Comparison of ENCODE assay signal across 9 cellular contexts in the genomic region with DNA sequence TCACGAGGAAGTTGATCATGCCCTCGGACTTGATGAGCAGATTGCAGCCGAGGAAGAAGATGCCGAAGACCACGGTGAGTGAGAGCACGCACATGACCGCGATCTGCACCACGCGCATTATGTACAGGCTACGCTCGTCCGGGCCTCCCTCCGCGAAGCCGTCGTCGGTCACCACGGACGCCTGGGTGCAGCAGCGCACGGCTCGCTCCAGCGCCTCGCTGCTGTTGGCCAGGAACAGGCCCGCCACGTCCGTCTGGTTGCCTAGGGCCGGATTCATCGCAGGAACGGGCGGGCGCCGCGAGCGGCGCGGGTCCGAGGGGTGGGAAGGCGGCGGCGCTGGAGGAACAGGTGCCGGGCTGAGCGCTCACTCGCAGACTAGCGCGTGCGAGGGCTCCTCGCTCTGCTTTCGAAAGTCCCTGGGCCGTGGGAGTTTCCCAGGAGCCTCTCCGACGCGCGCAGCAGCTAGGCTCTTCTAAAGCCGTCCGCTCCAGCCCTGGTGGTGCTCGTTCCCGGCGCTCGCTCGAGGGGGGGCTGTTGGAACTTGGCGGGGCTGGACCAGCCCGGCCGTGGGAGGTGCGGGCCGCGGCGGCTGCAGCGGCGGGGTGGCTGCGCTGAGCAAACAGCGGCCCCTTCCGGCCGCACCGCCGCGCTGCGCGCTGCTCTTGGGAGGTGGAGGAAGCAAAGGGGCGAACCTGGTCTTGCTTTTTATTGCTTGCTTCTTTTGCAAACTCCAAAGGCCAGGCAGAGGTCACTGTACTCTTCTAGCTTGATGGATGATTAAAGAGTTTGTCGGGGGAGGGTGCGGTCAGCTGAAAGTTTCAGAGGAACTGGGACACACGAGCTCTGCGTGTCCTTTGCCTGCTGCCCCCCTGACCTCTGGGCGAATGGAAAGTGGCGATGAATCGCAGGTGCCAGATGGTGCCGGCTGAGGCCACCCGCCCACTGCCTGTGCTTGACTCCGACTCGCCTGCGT. TPM values are rescaled to one million over a fixed set of nuclear protein-coding genes. Genes with fewer than 3 reads are reported as not detected.
DNase-seq lines count a peak whose midpoint lies in the region; ATAC-seq lines count a peak whose summit lies in the region.
"Had no signal": no experiment of that assay in that cellular context is flagged by ENCODE, and none has a peak within 500 bp of the region (broad histone marks: within the 10 kb centered on the region; RNA-seq: fewer than 3 reads in every experiment).

A gene (minus strand): TSS at position 474 of the 973 bp plus-strand sequence. CDS start 197 bp downstream, at position 277.

- no peak within 1 kb of the TSS for H3K27ac Mint-ChIP-seq in stimulated activated effector memory CD8-positive, alpha-beta T cell treated with anti-CD3 and anti-CD28 coated beads, Interleukin-12 subunit alpha, Interleukin-12 subunit beta, amount 100 ng/mL, for 72 hours

- H3K9me3 Mint-ChIP-seq in stimulated activated effector memory CD8-positive, alpha-beta T cell treated with anti-CD3 and anti-CD28 coated beads, Interleukin-12 subunit alpha, Interleukin-12 subunit beta, amount 100 ng/mL, for 72 hours = no peaks in the 10 kb centered on the region

- ATAC-seq in GM18909 (IDR thresholded peaks at IDR 0.05; ENCODE audit: poor library complexity, unreplicated experiment) (peak; percentile 86), HG03159 (IDR thresholded peaks at IDR 0.05; ENCODE audit: unreplicated experiment) (peak; percentile 93), esophagus mucosa (peak; percentile 92)
- ATAC-seq in stimulated activated effector memory CD8-positive, alpha-beta T cell treated with anti-CD3 and anti-CD28 coated beads, Interleukin-12 subunit alpha, Interleukin-12 subunit beta, amount 100 ng/mL, for 72 hours = peak; percentile 87

- peak within 1 kb of the TSS; percentile 68 to 71 for H3K4me3 ChIP-seq in muscle layer of colon (ENCODE audit: low read depth in 1 of 2, low read length in 2 of 2)

- H3K36me3 Mint-ChIP-seq in stimulated activated effector memory CD8-positive, alpha-beta T cell treated with anti-CD3 and anti-CD28 coated beads, Interleukin-12 subunit alpha, Interleukin-12 subunit beta, amount 100 ng/mL, for 72 hours = no peaks in the 10 kb centered on the region

- no peaks in the 10 kb centered on the region for H3K36me3 ChIP-seq in muscle layer of colon (ENCODE audit: insufficient read depth, low read length)

- peaks cover 0 to 8% of the 10 kb centered on the region in 2 donors for H3K27me3 ChIP-seq in muscle layer of colon (ENCODE audit: control insufficient read depth in 1 of 2, insufficient read depth in 2 of 2, low read length in 2 of 2)

- H3K27ac ChIP-seq in muscle layer of colon (ENCODE audit: low read depth, low read length) = peak within 1 kb of the TSS; percentile 19

- H3K4me1 ChIP-seq in muscle layer of colon (ENCODE audit: insufficient read depth, low read length) = peaks cover 18% of the 10 kb centered on the region

- H3K9ac ChIP-seq in muscle layer of colon (ENCODE audit: low read length) = peak within 1 kb of the TSS; percentile 10

- no peaks in the 10 kb centered on the region for H3K9me3 ChIP-seq in muscle layer of colon (ENCODE audit: low read length)

- DNase-seq in AG20443 (ENCODE audit: low spot score) = peak; percentile 93
- DNase-seq in NCI-H510A treated with DMSO at 0.1 percent for 48 hours (lab: John Stamatoyannopoulos, UW) = peak; percentile 64
- peak; percentile 32 for DNase-seq in activated T-cell treated with anti-CD3 and anti-CD28 coated beads for 24 hours (ENCODE audit: low read depth)
- peak; percentile 48 to 76 for DNase-seq in stimulated activated effector memory CD8-positive, alpha-beta T cell treated with anti-CD3 and anti-CD28 coated beads, Interleukin-12 subunit alpha, Interleukin-12 subunit beta, amount 100 ng/mL, for 72 hours (ENCODE audit: low spot score in 2 of 2)

- peaks cover 13% of the 10 kb centered on the region for H3K4me1 Mint-ChIP-seq in stimulated activated effector memory CD8-positive, alpha-beta T cell treated with anti-CD3 and anti-CD28 coated beads, Interleukin-12 subunit alpha, Interleukin-12 subunit beta, amount 100 ng/mL, for 72 hours

- H3K4me3 Mint-ChIP-seq in stimulated activated effector memory CD8-positive, alpha-beta T cell treated with anti-CD3 and anti-CD28 coated beads, Interleukin-12 subunit alpha, Interleukin-12 subunit beta, amount 100 ng/mL, for 72 hours = peak within 1 kb of the TSS; percentile 30

RNA-seq across cellular contexts. Expression of the gene that starts here (rescaled TPM):
- total RNA-seq in esophagus mucosa = not detected
- total RNA-seq: HT1080 had no signal

Comparison
In these comparisons a context has a peak if more than half of its experiments do, and no peak if none do; other contexts are left out.
1. Peak in every context shown above with its lines: DNase-seq, ATAC-seq, H3K4me3 ChIP-seq and H3K27ac ChIP-seq.
2. Peak in ATAC-seq in esophagus mucosa; RNA of the gene not detected or under 1 TPM.
3. DNase-seq: peak in every context shown above with its lines; median percentile 93 in AG20443; 64 in NCI-H510A treated with DMSO at 0.1 percent for 48 hours; 62 in stimulated activated effector memory CD8-positive, alpha-beta T cell treated with anti-CD3 and anti-CD28 coated beads, Interleukin-12 subunit alpha, Interleukin-12 subunit beta, amount 100 ng/mL, for 72 hours; 32 in activated T-cell treated with anti-CD3 and anti-CD28 coated beads for 24 hours.